Comparison of ENCODE assay signal across 2 cellular contexts in genomic region chr17:47868134-47868533, GRCh38.
A peak's percentile ranks its signal among the peaks of the same experiment; 100 is the strongest.
TF ChIP-seq lines count a peak whose summit lies in the region.

No MANE protein-coding gene starts in this region.

TF ChIP-seq in A549, 52 proteins besides CTCF, POLR2A, EP300 and RAD21:
- TF ChIP-seq E2F6 (IDR thresholded peaks at IDR 0.05; ENCODE audit: borderline replicate concordance, low read depth) (0 out of 2 replicates have a peak, but pooled peaks have one; percentile 43), RARB (CRISPR knock-in tag; IDR thresholded peaks at IDR 0.05) (no peak), JUNB (IDR thresholded peaks at IDR 0.05) (no peak), MAX (IDR thresholded peaks at IDR 0.05) (no peak), FOSL2 (IDR thresholded peaks at IDR 0.05) (no peak), FOSL2 (CRISPR knock-in tag; IDR thresholded peaks at IDR 0.05) (no peak)

TF ChIP-seq in HCT116, 20 proteins besides CTCF, POLR2A, EP300 and RAD21:
- TF ChIP-seq ZNF274 (IDR thresholded peaks at IDR 0.05; ENCODE audit: low read depth, low read length) (no peak), CEBPB (IDR thresholded peaks at IDR 0.05; ENCODE audit: low read depth) (no peak), ATF3 (IDR thresholded peaks at IDR 0.05) (no peak), SIN3A (IDR thresholded peaks at IDR 0.05; ENCODE audit: low read depth) (no peak), FOSL1 (IDR thresholded peaks at IDR 0.05; ENCODE audit: low read depth) (no peak), EZH2 (IDR thresholded peaks at IDR 0.05) (no peak), REST (IDR thresholded peaks at IDR 0.05; ENCODE audit: low read depth) (no peak), ELF1 (IDR thresholded peaks at IDR 0.05; ENCODE audit: borderline replicate concordance, low read depth) (no peak), ZBTB33 (IDR thresholded peaks at IDR 0.05; ENCODE audit: extremely low read depth, insufficient replicate concordance, low read length) (no peak), EZH2phosphoT487 (IDR thresholded peaks at IDR 0.05; ENCODE audit: borderline replicate concordance) (no peak), SP1 (IDR thresholded peaks at IDR 0.05; ENCODE audit: low read depth) (no peak), JUND (IDR thresholded peaks at IDR 0.05) (no peak), EGR1 (IDR thresholded peaks at IDR 0.05; ENCODE audit: low read depth) (no peak), TCF7L2 (IDR thresholded peaks at IDR 0.05; ENCODE audit: borderline replicate concordance, extremely low read depth, insufficient read depth, insufficient read length) (no peak), ZFX (IDR thresholded peaks at IDR 0.05) (no peak)
